In the genomic region with DNA sequence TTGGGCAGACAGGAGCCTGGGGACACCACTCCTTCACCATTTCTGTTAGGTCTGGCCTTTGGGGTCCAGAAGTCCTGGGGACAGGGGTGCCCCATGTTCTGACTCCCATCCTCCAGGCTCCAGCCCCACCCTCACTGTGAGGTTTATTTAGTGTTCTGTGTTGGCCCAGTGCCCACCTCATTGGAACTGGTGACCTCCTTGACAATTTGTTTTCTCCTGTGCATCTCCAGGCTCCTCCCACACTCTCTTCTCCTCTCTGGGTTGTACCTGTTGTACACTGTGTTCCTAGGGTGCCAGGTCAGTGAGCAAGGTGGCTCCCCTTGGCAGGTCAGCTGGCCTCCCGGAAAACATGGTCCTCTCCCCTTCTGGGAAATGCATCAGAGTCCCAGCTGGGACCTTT, we compare ENCODE assay signal across 22 cellular contexts.
"Had no signal": no experiment of that assay in that cellular context is flagged by ENCODE, and none has a peak within 500 bp of the region (broad histone marks: within the 10 kb centered on the region; RNA-seq: fewer than 3 reads in every experiment).

No MANE protein-coding gene starts in this region.

- H3K27me3 ChIP-seq: colonic mucosa, esophagus squamous epithelium, foreskin keratinocyte, heart left ventricle had no signal

- H3K4me1 ChIP-seq: colonic mucosa, esophagus muscularis mucosa, esophagus squamous epithelium, foreskin keratinocyte, gastrocnemius medialis, gastroesophageal sphincter had no signal

- DNase-seq: colonic mucosa; cortex of kidney; dermis blood vessel endothelial cell; dorsolateral prefrontal cortex; effector CD4-positive, alpha-beta T cell; effector CD8-positive, alpha-beta T cell; effector memory CD4-positive, alpha-beta T cell; effector memory CD8-positive, alpha-beta T cell; erythroblast; esophagus squamous epithelium; foreskin fibroblast; foreskin keratinocyte; foreskin melanocyte; gastrocnemius medialis; glutamatergic neuron; head of caudate nucleus; heart left ventricle had no signal

- H3K4me3 ChIP-seq: colonic mucosa, coronary artery, dorsolateral prefrontal cortex, esophagus muscularis mucosa, esophagus squamous epithelium, gastrocnemius medialis, gastroesophageal sphincter, heart left ventricle had no signal

- H3K27ac ChIP-seq: colonic mucosa, coronary artery, epithelial cell of prostate, esophagus muscularis mucosa, esophagus squamous epithelium, foreskin keratinocyte, gastrocnemius medialis, gastroesophageal sphincter, heart left ventricle had no signal

- H3K9me3 ChIP-seq: colonic mucosa, esophagus muscularis mucosa, esophagus squamous epithelium, gastrocnemius medialis, gastroesophageal sphincter, heart left ventricle had no signal

- H3K36me3 ChIP-seq: colonic mucosa, esophagus muscularis mucosa, esophagus squamous epithelium, gastrocnemius medialis, gastroesophageal sphincter, heart left ventricle had no signal

- ATAC-seq: effector memory CD8-positive, alpha-beta T cell; esophagus mucosa; foreskin keratinocyte; gastrocnemius medialis; gastroesophageal sphincter; heart left ventricle had no signal
